16 cellular contexts compared by ENCODE assay signal in genomic region chr2:157488877-157489276, GRCh38. TPM values are rescaled to one million over a fixed set of nuclear protein-coding genes. Genes with fewer than 3 reads are reported as not detected.
A peak's percentile ranks its signal among the peaks of the same experiment; 100 is the strongest.
DNase-seq lines count a peak whose midpoint lies in the region; ATAC-seq, FAIRE-seq and TF ChIP-seq lines count a peak whose summit lies in the region.
"Had no signal": no experiment of that assay in that cellular context is flagged by ENCODE, and none has a peak within 500 bp of the region (broad histone marks: within the 10 kb centered on the region; RNA-seq: fewer than 3 reads in every experiment).

No MANE protein-coding gene starts in this region.

- peaks cover 5% of the 10 kb centered on the region for H3K36me3 Mint-ChIP-seq in activated CD4-positive, alpha-beta T cell treated with anti-CD3 and anti-CD28 coated beads for 36 hours (ENCODE audit: low read depth)
- peaks cover 3% of the 10 kb centered on the region for H3K36me3 Mint-ChIP-seq in activated CD4-positive, alpha-beta T cell treated with anti-CD3 and anti-CD28 coated beads, Interleukin-2, amount 10 ng/mL, durations not matched to agents 7 days and 5 days (ENCODE audit: low read depth)

- H3K4me1 Mint-ChIP-seq in activated CD4-positive, alpha-beta T cell treated with anti-CD3 and anti-CD28 coated beads for 36 hours: peaks cover 89% of the 10 kb centered on the region
- peaks cover 87% of the 10 kb centered on the region for H3K4me1 Mint-ChIP-seq in activated CD4-positive, alpha-beta T cell treated with anti-CD3 and anti-CD28 coated beads, Interleukin-2, amount 10 ng/mL, durations not matched to agents 7 days and 5 days

- no peak overlapping the region for H3K4me3 Mint-ChIP-seq in activated CD4-positive, alpha-beta T cell treated with anti-CD3 and anti-CD28 coated beads for 36 hours
- no peak overlapping the region for H3K4me3 Mint-ChIP-seq in activated CD4-positive, alpha-beta T cell treated with anti-CD3 and anti-CD28 coated beads, Interleukin-2, amount 10 ng/mL, durations not matched to agents 7 days and 5 days

- peaks cover 2% of the 10 kb centered on the region for H3K9me3 Mint-ChIP-seq in activated CD4-positive, alpha-beta T cell treated with anti-CD3 and anti-CD28 coated beads for 36 hours (ENCODE audit: low read depth)
- no peaks in the 10 kb centered on the region for H3K9me3 Mint-ChIP-seq in activated CD4-positive, alpha-beta T cell treated with anti-CD3 and anti-CD28 coated beads, Interleukin-2, amount 10 ng/mL, durations not matched to agents 7 days and 5 days

- CTCF ChIA-PET in activated CD4-positive, alpha-beta T cell treated with anti-CD3 and anti-CD28 coated beads for 36 hours (lab: Charles Lee): interaction anchor here (0.6 to 5.2 kb wide), 19 partner anchors 9 to 1068 kb away, joined by 3 to 43 read pairs (median 5); partner anchors contain the start of gene ACVR1C
- CTCF ChIA-PET in activated CD4-positive, alpha-beta T cell treated with anti-CD3 and anti-CD28 coated beads, Interleukin-2, amount 10 ng/mL, durations not matched to agents 7 days and 5 days (lab: Charles Lee): interaction anchor here (1.2 to 6.0 kb wide), 7 partner anchors 8 to 162 kb away, joined by 3 to 38 read pairs (median 8); partner anchors contain the start of genes ACVR1C and ERMN

- H3K4me3 ChIP-seq in Peyer's patch (no peak overlapping the region), kidney (ENCODE audit: low read length in 2 of 2) (peak overlapping the region in 1 of 2 donors; percentile 18), small intestine (ENCODE audit: low read depth in 1 of 2, low read length in 2 of 2) (peak overlapping the region in 1 of 2 donors; percentile 17), brain microvascular endothelial cell (ENCODE audit: low read depth, low read length) (no peak overlapping the region)
- H3K4me3 ChIP-seq: thyroid gland had no signal

- no peak for TF ChIP-seq CTCF in Peyer's patch (IDR thresholded peaks at IDR 0.05)
- TF ChIP-seq CTCF in kidney (IDR thresholded peaks at IDR 0.05; ENCODE audit: borderline replicate concordance, extremely low read depth, insufficient read depth): no peak
- no peak for TF ChIP-seq CTCF in brain microvascular endothelial cell (IDR thresholded peaks at IDR 0.05; ENCODE audit: low read depth, low read length, missing control alignments)

- WGBS in small intestine, 3 donors: 17 to 53% (median 36%) methylated on average over 3 of the region's 3 CpGs

- H3K4me1 ChIP-seq in Peyer's patch (no peaks in the 10 kb centered on the region), kidney (ENCODE audit: control insufficient read depth in 1 of 2, insufficient read depth in 1 of 2, low read depth in 1 of 2, low read length in 2 of 2) (peaks cover 0 to 10% of the 10 kb centered on the region in 2 donors), small intestine (ENCODE audit: control insufficient read depth in 2 of 2, insufficient read depth in 1 of 2, low read depth in 1 of 2, low read length in 1 of 2) (no peaks in the 10 kb centered on the region)
- H3K4me1 ChIP-seq: thyroid gland had no signal

- H3K9me3 ChIP-seq in Peyer's patch: no peaks in the 10 kb centered on the region
- no peaks in the 10 kb centered on the region for H3K9me3 ChIP-seq in kidney (ENCODE audit: control insufficient read depth in 1 of 2, low read length in 2 of 2)
- no peaks in the 10 kb centered on the region for H3K9me3 ChIP-seq in small intestine (ENCODE audit: control insufficient read depth, low read depth)
- H3K9me3 ChIP-seq: thyroid gland had no signal

- peak overlapping the region; percentile 8 for H3K27ac Mint-ChIP-seq in activated CD4-positive, alpha-beta T cell treated with anti-CD3 and anti-CD28 coated beads for 36 hours
- no peak overlapping the region for H3K27ac Mint-ChIP-seq in activated CD4-positive, alpha-beta T cell treated with anti-CD3 and anti-CD28 coated beads, Interleukin-2, amount 10 ng/mL, durations not matched to agents 7 days and 5 days

- POLR2A ChIA-PET in activated CD4-positive, alpha-beta T cell treated with anti-CD3 and anti-CD28 coated beads for 36 hours (lab: Charles Lee): no interaction called here
- POLR2A ChIA-PET in activated CD4-positive, alpha-beta T cell treated with anti-CD3 and anti-CD28 coated beads, Interleukin-2, amount 10 ng/mL, durations not matched to agents 7 days and 5 days (lab: Charles Lee): no interaction called here

- H3K27me3 ChIP-seq in Peyer's patch (no peaks in the 10 kb centered on the region), small intestine (ENCODE audit: control insufficient read depth in 2 of 2, insufficient read depth in 2 of 2, low read length in 2 of 2) (no peaks in the 10 kb centered on the region), brain microvascular endothelial cell (replicated peaks) (no peaks in the 10 kb centered on the region)
- H3K27me3 ChIP-seq: thyroid gland had no signal

- no peak overlapping the region for H3K27ac ChIP-seq in Peyer's patch
- no peak overlapping the region for H3K27ac ChIP-seq in kidney (ENCODE audit: low read depth in 2 of 2, low read length in 2 of 2)
- peak overlapping the region; percentile 37 to 73 for H3K27ac ChIP-seq in small intestine (ENCODE audit: low read depth in 1 of 2, low read length in 1 of 2)
- H3K27ac ChIP-seq in brain microvascular endothelial cell: no peak overlapping the region
- H3K27ac ChIP-seq: thyroid gland had no signal

- no peak for ATAC-seq in activated CD4-positive, alpha-beta T cell treated with anti-CD3 and anti-CD28 coated beads for 36 hours

- DNase-seq in activated CD4-positive, alpha-beta T cell treated with anti-CD3 and anti-CD28 coated beads for 36 hours: no peak
- no peak for DNase-seq in activated CD4-positive, alpha-beta T cell treated with anti-CD3 and anti-CD28 coated beads, Interleukin-2, amount 10 ng/mL, durations not matched to agents 7 days and 5 days
- DNase-seq in Peyer's patch: peak in 2 of 3 donors; percentile 57 to 72
- DNase-seq in kidney: peak; percentile 71
- peak; percentile 90 for DNase-seq in small intestine
- DNase-seq in brain microvascular endothelial cell: no peak
- no peak for DNase-seq in SKM-1 treated with dmso at 0.1 percent for 144 hours (lab: John Stamatoyannopoulos, UW; ENCODE audit: unreplicated experiment)
- no peak for DNase-seq in NCI-H446 (lab: John Stamatoyannopoulos, UW)
- DNase-seq: DMS153; effector CD8-positive, alpha-beta T cell; NCI-H1105; NCI-H526 treated with DMSO at 0.1 percent for 48 hours; SW 1271; thyroid gland had no signal

- H3K36me3 ChIP-seq in Peyer's patch (no peaks in the 10 kb centered on the region), kidney (ENCODE audit: control insufficient read depth in 1 of 2, insufficient read depth in 2 of 2, low read length in 2 of 2) (no peaks in the 10 kb centered on the region), small intestine (ENCODE audit: control insufficient read depth in 2 of 2, insufficient read depth in 2 of 2, low read length in 2 of 2) (no peaks in the 10 kb centered on the region), brain microvascular endothelial cell (replicated peaks) (no peaks in the 10 kb centered on the region)
- H3K36me3 ChIP-seq: thyroid gland had no signal

- no peaks in the 10 kb centered on the region for H3K27me3 Mint-ChIP-seq in activated CD4-positive, alpha-beta T cell treated with anti-CD3 and anti-CD28 coated beads for 36 hours
- no peaks in the 10 kb centered on the region for H3K27me3 Mint-ChIP-seq in activated CD4-positive, alpha-beta T cell treated with anti-CD3 and anti-CD28 coated beads, Interleukin-2, amount 10 ng/mL, durations not matched to agents 7 days and 5 days

- FAIRE-seq in kidney (lab: Jason Lieb, UNC) (no peak), small intestine (lab: Jason Lieb, UNC) (no peak)
- FAIRE-seq: H1 had no signal

- intact Hi-C loops in activated CD4-positive, alpha-beta T cell treated with anti-CD3 and anti-CD28 coated beads for 36 hours (cut with DNase I, micrococcal nuclease): no loop called here
- intact Hi-C loops in kidney (cut with DNase I): no loop called here

- peak overlapping the region in 1 of 2 donors; percentile 3 for H3K9ac ChIP-seq in kidney (ENCODE audit: low read length in 2 of 2)

- in situ Hi-C loops in brain microvascular endothelial cell (cut with HindIII; ENCODE audit: low pct_ligation_motif_present, low sequenced_read_pairs): no loop called here

- TF ChIP-seq POLR2A in Peyer's patch (IDR thresholded peaks at IDR 0.05): no peak

RNA-seq across cellular contexts. Expression of gene CYTIP, which starts 45.0 kb away (rescaled TPM):
- total RNA-seq in activated CD4-positive, alpha-beta T cell treated with anti-CD3 and anti-CD28 coated beads for 36 hours: 100 to 1,000 TPM; 470 to 536 TPM
- total RNA-seq in activated CD4-positive, alpha-beta T cell treated with anti-CD3 and anti-CD28 coated beads, Interleukin-2, amount 10 ng/mL, durations not matched to agents 7 days and 5 days: 100 to 1,000 TPM; 234 to 279 TPM
- total RNA-seq in Peyer's patch (100 to 1,000 TPM in 1 of 4 donors, 10 to 100 TPM in 3; 11.8 to 182 (median 21.0) TPM), kidney (24.0 TPM)
- polyA plus RNA-seq in kidney (ENCODE audit: insufficient read depth, low read depth, low replicate concordance) (3.5 TPM), small intestine (10 to 100 TPM in 2 of 3 donors, 1 to 10 TPM in 1; 9.4 to 19.8 (median 15.7) TPM)
- total RNA-seq: H1 had no signal
- polyA plus RNA-seq: AG04450 had no signal

Comparison
In these comparisons a context has a peak if more than half of its experiments do, and no peak if none do; other contexts are left out.
1. DNase-seq: peak in Peyer's patch (2 of 3), kidney (single experiment) and small intestine (single experiment); none in activated CD4-positive, alpha-beta T cell treated with anti-CD3 and anti-CD28 coated beads for 36 hours (single experiment), activated CD4-positive, alpha-beta T cell treated with anti-CD3 and anti-CD28 coated beads, Interleukin-2, amount 10 ng/mL, durations not matched to agents 7 days and 5 days (single experiment), brain microvascular endothelial cell (single experiment), SKM-1 treated with dmso at 0.1 percent for 144 hours (single experiment) and NCI-H446 (0 of 2).
2. H3K27ac ChIP-seq: peak in small intestine (2 of 2); none in Peyer's patch (0 of 4), kidney (0 of 2) and brain microvascular endothelial cell (single experiment).